ENCODE assay signal across 15 cellular contexts in the genomic region with DNA sequence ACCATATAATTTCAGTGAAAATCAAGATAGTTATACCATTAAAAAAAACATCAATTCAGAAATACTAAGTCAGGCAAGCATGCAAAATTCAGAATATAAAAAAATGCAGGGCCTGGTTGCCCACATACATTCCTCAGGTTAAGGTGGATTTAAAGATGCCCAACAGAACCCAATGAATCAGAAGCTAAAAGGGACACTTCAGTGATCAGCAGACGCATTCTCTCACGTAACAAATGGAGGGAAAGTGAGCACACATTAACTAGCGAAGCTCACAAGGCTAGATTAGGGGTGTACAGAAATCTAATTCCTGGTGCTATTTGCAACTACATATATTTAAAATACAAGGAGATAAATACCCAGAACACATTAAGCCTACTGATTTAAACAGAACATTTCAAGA. TPM values are rescaled to one million over a fixed set of nuclear protein-coding genes. Genes with fewer than 3 reads are reported as not detected.
A peak's percentile ranks its signal among the peaks of the same experiment; 100 is the strongest.
DNase-seq lines count a peak whose midpoint lies in the region; ATAC-seq and TF ChIP-seq lines count a peak whose summit lies in the region.
"Had no signal": no experiment of that assay in that cellular context is flagged by ENCODE, and none has a peak within 500 bp of the region (broad histone marks: within the 10 kb centered on the region; RNA-seq: fewer than 3 reads in every experiment).

No MANE protein-coding gene starts in this region.

- POLR2A ChIA-PET in activated CD4-positive, alpha-beta T cell treated with anti-CD3 and anti-CD28 coated beads for 36 hours (lab: Charles Lee): no interaction called here

- no peaks in the 10 kb centered on the region for H3K9me3 Mint-ChIP-seq in activated CD4-positive, alpha-beta T cell treated with anti-CD3 and anti-CD28 coated beads for 36 hours (ENCODE audit: low read depth)
- H3K9me3 Mint-ChIP-seq in activated naive CD8-positive, alpha-beta T cell treated with anti-CD3 and anti-CD28 coated beads, Interleukin-2, amount 50 U/mL, for 24 hours: no peaks in the 10 kb centered on the region
- H3K9me3 Mint-ChIP-seq in activated naive CD8-positive, alpha-beta T cell treated with anti-CD3 and anti-CD28 coated beads for 36 hours: no peaks in the 10 kb centered on the region
- no peaks in the 10 kb centered on the region for H3K9me3 Mint-ChIP-seq in chondrocyte (ENCODE audit: low read depth)
- H3K9me3 Mint-ChIP-seq: CD14-positive monocyte; CD8-positive, alpha-beta T cell had no signal

- DNase-seq in activated CD4-positive, alpha-beta T cell treated with anti-CD3 and anti-CD28 coated beads for 36 hours: no peak
- DNase-seq in activated CD4-positive, alpha-beta T cell treated with anti-CD3 and anti-CD28 coated beads for 1 hour: no peak
- no peak for DNase-seq in activated naive CD8-positive, alpha-beta T cell treated with anti-CD3 and anti-CD28 coated beads, Interleukin-2, amount 50 U/mL, for 24 hours
- no peak for DNase-seq in activated naive CD8-positive, alpha-beta T cell treated with anti-CD3 and anti-CD28 coated beads for 36 hours
- DNase-seq in chondrocyte (ENCODE audit: low spot score): no peak
- no peak for DNase-seq in stimulated activated CD4-positive, alpha-beta T cell treated with anti-CD3 and anti-CD28 coated beads, Interleukin-15, amount 100 ng/mL, for 24 hours
- no peak for DNase-seq in mesenteric fat pad (ENCODE audit: low spot score)
- DNase-seq: CD8-positive, alpha-beta T cell; COR-L47; DMS153; DMS79 treated with DMSO at 0.1 percent for 48 hours; EL; HCEC 1CT had no signal

- peaks cover 16% of the 10 kb centered on the region for H3K4me1 Mint-ChIP-seq in activated CD4-positive, alpha-beta T cell treated with anti-CD3 and anti-CD28 coated beads for 36 hours
- peaks cover 16% of the 10 kb centered on the region for H3K4me1 Mint-ChIP-seq in activated naive CD8-positive, alpha-beta T cell treated with anti-CD3 and anti-CD28 coated beads, Interleukin-2, amount 50 U/mL, for 24 hours
- H3K4me1 Mint-ChIP-seq in activated naive CD8-positive, alpha-beta T cell treated with anti-CD3 and anti-CD28 coated beads for 36 hours: peaks cover 7% of the 10 kb centered on the region
- peaks cover 26% of the 10 kb centered on the region for H3K4me1 Mint-ChIP-seq in chondrocyte (ENCODE audit: low read depth)
- H3K4me1 Mint-ChIP-seq: CD14-positive monocyte had no signal

- peak overlapping the region; percentile 52 for H3K27ac Mint-ChIP-seq in activated CD4-positive, alpha-beta T cell treated with anti-CD3 and anti-CD28 coated beads for 36 hours
- peak overlapping the region; percentile 33 for H3K27ac Mint-ChIP-seq in activated naive CD8-positive, alpha-beta T cell treated with anti-CD3 and anti-CD28 coated beads, Interleukin-2, amount 50 U/mL, for 24 hours
- no peak overlapping the region for H3K27ac Mint-ChIP-seq in activated naive CD8-positive, alpha-beta T cell treated with anti-CD3 and anti-CD28 coated beads for 36 hours
- H3K27ac Mint-ChIP-seq in chondrocyte (ENCODE audit: unreplicated experiment): peak overlapping the region; percentile 9

- ATAC-seq in activated CD4-positive, alpha-beta T cell treated with anti-CD3 and anti-CD28 coated beads for 36 hours: no peak
- no peak for ATAC-seq in activated naive CD8-positive, alpha-beta T cell treated with anti-CD3 and anti-CD28 coated beads, Interleukin-2, amount 50 U/mL, for 24 hours
- ATAC-seq in GM19397 (IDR thresholded peaks at IDR 0.05; ENCODE audit: unreplicated experiment): no peak
- ATAC-seq: CD8-positive, alpha-beta T cell had no signal

- CTCF ChIA-PET in activated CD4-positive, alpha-beta T cell treated with anti-CD3 and anti-CD28 coated beads for 36 hours (lab: Charles Lee): interaction anchor here (1.5 kb wide), 1 partner anchor 11 kb away, joined by 4 read pairs; no protein-coding TSS in a partner anchor

- peaks cover 67% of the 10 kb centered on the region for H3K36me3 Mint-ChIP-seq in activated CD4-positive, alpha-beta T cell treated with anti-CD3 and anti-CD28 coated beads for 36 hours (ENCODE audit: low read depth)
- peaks cover 77% of the 10 kb centered on the region for H3K36me3 Mint-ChIP-seq in activated naive CD8-positive, alpha-beta T cell treated with anti-CD3 and anti-CD28 coated beads, Interleukin-2, amount 50 U/mL, for 24 hours (ENCODE audit: low read depth)
- peaks cover 50% of the 10 kb centered on the region for H3K36me3 Mint-ChIP-seq in activated naive CD8-positive, alpha-beta T cell treated with anti-CD3 and anti-CD28 coated beads for 36 hours
- H3K36me3 Mint-ChIP-seq in chondrocyte (ENCODE audit: low read depth): peaks cover 42% of the 10 kb centered on the region

- intact Hi-C loops in activated CD4-positive, alpha-beta T cell treated with anti-CD3 and anti-CD28 coated beads for 36 hours (cut with DNase I, micrococcal nuclease): loop anchor here in 1 of 2 experiments (5.0 kb wide), 1 partner anchor 41 kb away; no protein-coding TSS in a partner anchor

- no peak overlapping the region for H3K4me3 Mint-ChIP-seq in activated CD4-positive, alpha-beta T cell treated with anti-CD3 and anti-CD28 coated beads for 36 hours
- H3K4me3 Mint-ChIP-seq in activated naive CD8-positive, alpha-beta T cell treated with anti-CD3 and anti-CD28 coated beads, Interleukin-2, amount 50 U/mL, for 24 hours: no peak overlapping the region
- no peak overlapping the region for H3K4me3 Mint-ChIP-seq in activated naive CD8-positive, alpha-beta T cell treated with anti-CD3 and anti-CD28 coated beads for 36 hours
- no peak overlapping the region for H3K4me3 Mint-ChIP-seq in chondrocyte (ENCODE audit: unreplicated experiment)
- H3K4me3 Mint-ChIP-seq: CD14-positive monocyte; CD8-positive, alpha-beta T cell had no signal

- no peaks in the 10 kb centered on the region for H3K27me3 Mint-ChIP-seq in activated CD4-positive, alpha-beta T cell treated with anti-CD3 and anti-CD28 coated beads for 36 hours
- H3K27me3 Mint-ChIP-seq in activated naive CD8-positive, alpha-beta T cell treated with anti-CD3 and anti-CD28 coated beads, Interleukin-2, amount 50 U/mL, for 24 hours: no peaks in the 10 kb centered on the region
- no peaks in the 10 kb centered on the region for H3K27me3 Mint-ChIP-seq in activated naive CD8-positive, alpha-beta T cell treated with anti-CD3 and anti-CD28 coated beads for 36 hours
- no peaks in the 10 kb centered on the region for H3K27me3 Mint-ChIP-seq in chondrocyte (ENCODE audit: low read depth)

- TF ChIP-seq CTCF in chondrocyte (IDR thresholded peaks at IDR 0.05): no peak

RNA-seq across cellular contexts. Expression of gene TOMM20, which starts 17.5 kb away (rescaled TPM):
- 100 to 1,000 TPM in 1 of 2 experiments, 10 to 100 TPM in 1; 62.1 to 148 TPM for total RNA-seq in activated CD4-positive, alpha-beta T cell treated with anti-CD3 and anti-CD28 coated beads for 36 hours
- total RNA-seq in activated naive CD8-positive, alpha-beta T cell treated with anti-CD3 and anti-CD28 coated beads for 36 hours: 100 to 1,000 TPM; 131 to 150 TPM
- total RNA-seq in chondrocyte (66.3 to 89.1 TPM (median 80.7 TPM) in 3 replicates), mesenteric fat pad (107 TPM)

RNA-seq across cellular contexts. Expression of gene RBM34, which starts 49.9 kb away (rescaled TPM):
- 100 to 1,000 TPM; 126 to 154 TPM for total RNA-seq in activated CD4-positive, alpha-beta T cell treated with anti-CD3 and anti-CD28 coated beads for 36 hours
- total RNA-seq in activated naive CD8-positive, alpha-beta T cell treated with anti-CD3 and anti-CD28 coated beads for 36 hours: 100 to 1,000 TPM; 143 to 156 TPM
- total RNA-seq in chondrocyte: 67.6 to 83.8 TPM (median 72.9 TPM) in 3 replicates
- 59.2 TPM for total RNA-seq in mesenteric fat pad
